8 cellular contexts compared by ENCODE assay signal in genomic region chrX:13669246-13669689, GRCh38. TPM values are rescaled to one million over a fixed set of nuclear protein-coding genes. Genes with fewer than 3 reads are reported as not detected.
DNase-seq lines count a peak whose midpoint lies in the region; ATAC-seq and TF ChIP-seq lines count a peak whose summit lies in the region.

No MANE protein-coding gene starts in this region.

- peak; percentile 87 for ATAC-seq in GM19467 (IDR thresholded peaks at IDR 0.05; ENCODE audit: unreplicated experiment)
- peak; percentile 48 for ATAC-seq in HG03558 (IDR thresholded peaks at IDR 0.05; ENCODE audit: extremely low read depth, unreplicated experiment)
- ATAC-seq in central memory CD8-positive, alpha-beta T cell (replicated peaks; ENCODE audit: extremely low read depth, poor library complexity, severe bottlenecking): peak; percentile 93

- H3K27me3 Mint-ChIP-seq in Caco-2 (ENCODE audit: insufficient read depth, unreplicated experiment): no peaks in the 10 kb centered on the region
- H3K27me3 Mint-ChIP-seq in T-helper 1 cell treated with Interleukin-12 subunit alpha and Interleukin-12 subunit beta and Interleukin-4 antibody, amounts not matched to agents 30 μg/mL and 1 μg/mL, for 36 hours (ENCODE audit: low read depth): no peaks in the 10 kb centered on the region
- H3K27me3 Mint-ChIP-seq in central memory CD8-positive, alpha-beta T cell: no peaks in the 10 kb centered on the region
- H3K27me3 Mint-ChIP-seq in mesothelial cell of epicardium (ENCODE audit: low read depth): no peaks in the 10 kb centered on the region

- H3K4me3 Mint-ChIP-seq in Caco-2 (ENCODE audit: unreplicated experiment) (peak overlapping the region; percentile 55), mesothelial cell of epicardium (peak overlapping the region; percentile 10)
- H3K4me3 Mint-ChIP-seq in T-helper 1 cell treated with Interleukin-12 subunit alpha and Interleukin-12 subunit beta and Interleukin-4 antibody, amounts not matched to agents 30 μg/mL and 1 μg/mL, for 36 hours: no peak overlapping the region
- peak overlapping the region; percentile 57 for H3K4me3 Mint-ChIP-seq in central memory CD8-positive, alpha-beta T cell

- peak overlapping the region; percentile 85 for H3K27ac Mint-ChIP-seq in Caco-2 (ENCODE audit: unreplicated experiment)
- H3K27ac Mint-ChIP-seq in T-helper 1 cell treated with Interleukin-12 subunit alpha and Interleukin-12 subunit beta and Interleukin-4 antibody, amounts not matched to agents 30 μg/mL and 1 μg/mL, for 36 hours: peak overlapping the region; percentile 78
- H3K27ac Mint-ChIP-seq in central memory CD8-positive, alpha-beta T cell (ENCODE audit: low read depth): peak overlapping the region; percentile 78
- peak overlapping the region; percentile 97 for H3K27ac Mint-ChIP-seq in mesothelial cell of epicardium

- H3K4me3 ChIP-seq in Caco-2 (ENCODE audit: low read depth, low read length): no peak overlapping the region
- peak overlapping the region in 1 of 2 donors; percentile 9 for H3K4me3 ChIP-seq in vagina

- POLR2A ChIA-PET in Caco-2 (lab: Charles Lee): interaction anchor here (0.5 to 1.3 kb wide), 5 partner anchors 20 to 360 kb away, joined by 3 to 13 read pairs (median 4); partner anchors contain the start of genes GEMIN8, OFD1, RAB9A and TRAPPC2
- POLR2A ChIA-PET in HEK293T (lab: Yijun Ruan, JAX): interaction anchor here (0.9 to 2.0 kb wide), 5 partner anchors 16 to 361 kb away, joined by 3 to 10 read pairs (median 3); partner anchors contain the start of genes GEMIN8, OFD1, RAB9A and TRAPPC2

- no peaks in the 10 kb centered on the region for H3K27me3 ChIP-seq in Caco-2 (replicated peaks; ENCODE audit: control insufficient read depth, insufficient read depth, low read length)
- no peaks in the 10 kb centered on the region for H3K27me3 ChIP-seq in vagina

- intact Hi-C loops in Caco-2 (cut with micrococcal nuclease; ENCODE audit: unreplicated experiment): loop anchor here (1.0 to 5.0 kb wide), 2 partner anchors 19 to 63 kb away; partner anchors contain the start of genes OFD1 and TRAPPC2
- intact Hi-C loops in vagina (cut with DNase I): loop anchor here (10.0 kb wide), 1 partner anchor 164 kb away; no protein-coding TSS in a partner anchor

- TF ChIP-seq POLR2A in vagina (IDR thresholded peaks at IDR 0.05): no peak

- no TSS peak for BruUV-seq in Caco-2 (replicated peaks; lab: Mats Ljungman, UMichigan)

- H3K27ac ChIP-seq in vagina: peak overlapping the region; percentile 62

- H3K4me1 ChIP-seq in Caco-2 (peaks cover 27% of the 10 kb centered on the region), vagina (peaks cover 5% of the 10 kb centered on the region)

- H3K36me3 Mint-ChIP-seq in Caco-2 (ENCODE audit: insufficient read depth, unreplicated experiment) (peaks cover 7% of the 10 kb centered on the region), mesothelial cell of epicardium (no peaks in the 10 kb centered on the region)
- peaks cover 25% of the 10 kb centered on the region for H3K36me3 Mint-ChIP-seq in T-helper 1 cell treated with Interleukin-12 subunit alpha and Interleukin-12 subunit beta and Interleukin-4 antibody, amounts not matched to agents 30 μg/mL and 1 μg/mL, for 36 hours (ENCODE audit: low read depth)
- H3K36me3 Mint-ChIP-seq in central memory CD8-positive, alpha-beta T cell (ENCODE audit: insufficient read depth): peaks cover 11% of the 10 kb centered on the region

- TF ChIP-seq CTCF in Caco-2 (IDR thresholded peaks at IDR 0.05; ENCODE audit: insufficient read depth in 1 of 2, low read depth in 1 of 2, low read length in 1 of 2, severe bottlenecking in 1 of 2, unreplicated experiment in 1 of 2): no peak
- TF ChIP-seq CTCF in mesothelial cell of epicardium (IDR thresholded peaks at IDR 0.05; ENCODE audit: unreplicated experiment): no peak
- TF ChIP-seq CTCF in vagina (IDR thresholded peaks at IDR 0.05): no peak

- DNase-seq in Caco-2: peak; percentile 82 to 86
- peak in 1 of 2 donors; percentile 29 for DNase-seq in central memory CD8-positive, alpha-beta T cell (ENCODE audit: low spot score in 2 of 2)
- peak in 1 of 2 experiments; percentile 61 for DNase-seq in mesothelial cell of epicardium (ENCODE audit: low spot score in 2 of 2, unreplicated experiment in 2 of 2)
- DNase-seq in vagina (ENCODE audit: extremely low spot score in 2 of 2): no peak
- DNase-seq in HEK293T (ENCODE audit: extremely low spot score): no peak

- H3K9me3 ChIP-seq in Caco-2 (no peaks in the 10 kb centered on the region), vagina (no peaks in the 10 kb centered on the region)

- H3K9me3 Mint-ChIP-seq in Caco-2 (ENCODE audit: unreplicated experiment) (peaks cover 9% of the 10 kb centered on the region), mesothelial cell of epicardium (peaks cover 33% of the 10 kb centered on the region)
- H3K9me3 Mint-ChIP-seq in T-helper 1 cell treated with Interleukin-12 subunit alpha and Interleukin-12 subunit beta and Interleukin-4 antibody, amounts not matched to agents 30 μg/mL and 1 μg/mL, for 36 hours: no peaks in the 10 kb centered on the region
- H3K9me3 Mint-ChIP-seq in central memory CD8-positive, alpha-beta T cell: no peaks in the 10 kb centered on the region

- H3K36me3 ChIP-seq in Caco-2 (ENCODE audit: control insufficient read depth, insufficient read depth, low read length) (no peaks in the 10 kb centered on the region), vagina (no peaks in the 10 kb centered on the region)

- H3K4me1 Mint-ChIP-seq in Caco-2 (ENCODE audit: low read depth, unreplicated experiment) (peaks cover 12% of the 10 kb centered on the region), mesothelial cell of epicardium (peaks cover 14% of the 10 kb centered on the region)
- peaks cover 5% of the 10 kb centered on the region for H3K4me1 Mint-ChIP-seq in T-helper 1 cell treated with Interleukin-12 subunit alpha and Interleukin-12 subunit beta and Interleukin-4 antibody, amounts not matched to agents 30 μg/mL and 1 μg/mL, for 36 hours (ENCODE audit: low read depth)
- H3K4me1 Mint-ChIP-seq in central memory CD8-positive, alpha-beta T cell: peaks cover 6% of the 10 kb centered on the region

- CTCF ChIA-PET in Caco-2 (lab: Charles Lee) (interaction anchor here (0.6 kb wide), 1 partner anchor 54 kb away, joined by 3 read pairs; no protein-coding TSS in a partner anchor), HEK293T (lab: Yijun Ruan, JAX) (interaction anchor here (0.6 to 1.1 kb wide), 3 partner anchors 16 to 162 kb away, joined by 3 to 4 read pairs (median 3); no protein-coding TSS in a partner anchor)

TF ChIP-seq in HEK293T, 16 proteins besides CTCF, POLR2A, EP300 and RAD21:
- no peak for TF ChIP-seq ELF4 (IDR thresholded peaks at IDR 0.05)
- TF ChIP-seq SP1 (IDR thresholded peaks at IDR 0.05): no peak
- TF ChIP-seq ZNF384 (IDR thresholded peaks at IDR 0.05): no peak
- TF ChIP-seq LEF1 (IDR thresholded peaks at IDR 0.05; ENCODE audit: borderline replicate concordance): no peak
- no peak for TF ChIP-seq FOXM1 (IDR thresholded peaks at IDR 0.05; ENCODE audit: borderline replicate concordance)
- no peak for TF ChIP-seq NFRKB (IDR thresholded peaks at IDR 0.05)
- no peak for TF ChIP-seq TARDBP (IDR thresholded peaks at IDR 0.05)
- no peak for TF ChIP-seq BHLHE40 (IDR thresholded peaks at IDR 0.05; ENCODE audit: borderline replicate concordance)
- no peak for TF ChIP-seq HDGF (IDR thresholded peaks at IDR 0.05; ENCODE audit: borderline replicate concordance)
- TF ChIP-seq PKNOX1 (IDR thresholded peaks at IDR 0.05): no peak
- no peak for TF ChIP-seq SUZ12 (IDR thresholded peaks at IDR 0.05)
- no peak for TF ChIP-seq FOXK2 (IDR thresholded peaks at IDR 0.05)
- no peak for TF ChIP-seq ARNT (IDR thresholded peaks at IDR 0.05)
- TF ChIP-seq FOXA1 (IDR thresholded peaks at IDR 0.05): no peak
- no peak for TF ChIP-seq L3MBTL2 (conservative IDR thresholded peaks at IDR 0.05)
- TF ChIP-seq CTBP1 (IDR thresholded peaks at IDR 0.05; ENCODE audit: borderline replicate concordance): no peak

RNA-seq across cellular contexts. Expression of gene TCEANC, which starts 16.3 kb away (rescaled TPM):
- total RNA-seq in Caco-2 (2022) (1.6 and 2.0 TPM in 2 replicates), mesothelial cell of epicardium (3.3 to 3.8 TPM (median 3.4 TPM) in 3 replicates), vagina (3.2 TPM)

RNA-seq across cellular contexts. Expression of gene RAB9A, which starts 19.7 kb away (rescaled TPM):
- total RNA-seq in Caco-2 (2022): 22.9 and 25.5 TPM in 2 replicates
- 18.6 to 21.0 TPM (median 20.6 TPM) in 3 replicates for total RNA-seq in mesothelial cell of epicardium
- 15.0 TPM for total RNA-seq in vagina

Comparison
In these comparisons a context has a peak if more than half of its experiments do, and no peak if none do; other contexts are left out.
1. DNase-seq: peak in Caco-2 (2 of 2); none in vagina (0 of 2) and HEK293T (single experiment).
2. Peak in every context shown above with its lines, with median percentiles within 50 percentile points of each other: H3K27ac Mint-ChIP-seq and ATAC-seq.